1 cellular context compared by ENCODE assay signal in genomic region chr11:2122222-2122906, GRCh38.
TF ChIP-seq lines count a peak whose summit lies in the region.

No MANE protein-coding gene starts in this region.

TF ChIP-seq in HepG2, 621 proteins besides CTCF, POLR2A, EP300 and RAD21 (continued from another document and continues in another):
- TF ChIP-seq, protein P1, sequence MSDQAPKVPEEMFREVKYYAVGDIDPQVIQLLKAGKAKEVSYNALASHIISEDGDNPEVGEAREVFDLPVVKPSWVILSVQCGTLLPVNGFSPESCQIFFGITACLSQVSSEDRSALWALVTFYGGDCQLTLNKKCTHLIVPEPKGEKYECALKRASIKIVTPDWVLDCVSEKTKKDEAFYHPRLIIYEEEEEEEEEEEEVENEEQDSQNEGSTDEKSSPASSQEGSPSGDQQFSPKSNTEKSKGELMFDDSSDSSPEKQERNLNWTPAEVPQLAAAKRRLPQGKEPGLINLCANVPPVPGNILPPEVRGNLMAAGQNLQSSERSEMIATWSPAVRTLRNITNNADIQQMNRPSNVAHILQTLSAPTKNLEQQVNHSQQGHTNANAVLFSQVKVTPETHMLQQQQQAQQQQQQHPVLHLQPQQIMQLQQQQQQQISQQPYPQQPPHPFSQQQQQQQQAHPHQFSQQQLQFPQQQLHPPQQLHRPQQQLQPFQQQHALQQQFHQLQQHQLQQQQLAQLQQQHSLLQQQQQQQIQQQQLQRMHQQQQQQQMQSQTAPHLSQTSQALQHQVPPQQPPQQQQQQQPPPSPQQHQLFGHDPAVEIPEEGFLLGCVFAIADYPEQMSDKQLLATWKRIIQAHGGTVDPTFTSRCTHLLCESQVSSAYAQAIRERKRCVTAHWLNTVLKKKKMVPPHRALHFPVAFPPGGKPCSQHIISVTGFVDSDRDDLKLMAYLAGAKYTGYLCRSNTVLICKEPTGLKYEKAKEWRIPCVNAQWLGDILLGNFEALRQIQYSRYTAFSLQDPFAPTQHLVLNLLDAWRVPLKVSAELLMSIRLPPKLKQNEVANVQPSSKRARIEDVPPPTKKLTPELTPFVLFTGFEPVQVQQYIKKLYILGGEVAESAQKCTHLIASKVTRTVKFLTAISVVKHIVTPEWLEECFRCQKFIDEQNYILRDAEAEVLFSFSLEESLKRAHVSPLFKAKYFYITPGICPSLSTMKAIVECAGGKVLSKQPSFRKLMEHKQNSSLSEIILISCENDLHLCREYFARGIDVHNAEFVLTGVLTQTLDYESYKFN (CRISPR knock-in tag; conservative IDR thresholded peaks at IDR 0.05): peak; percentile 57; the same call in 1 of the 2 replicates
- peak; percentile 8; the same call in 1 of the 2 replicates for TF ChIP-seq KDM5B (CRISPR knock-in tag; IDR thresholded peaks at IDR 0.05; ENCODE audit: borderline replicate concordance)
- TF ChIP-seq FOXA3 (CRISPR knock-in tag; IDR thresholded peaks at IDR 0.05): no peak
- TF ChIP-seq MIER2 (CRISPR knock-in tag; IDR thresholded peaks at IDR 0.05): no peak
- peak; percentile 39; the same call in 1 of the 2 replicates for TF ChIP-seq ZNF362 (CRISPR knock-in tag; IDR thresholded peaks at IDR 0.05; ENCODE audit: borderline replicate concordance)
- no peak for TF ChIP-seq SYNCRIP (IDR thresholded peaks at IDR 0.05; ENCODE audit: insufficient read depth, low read depth, low read length)
- TF ChIP-seq BRCA1 (CRISPR knock-in tag; IDR thresholded peaks at IDR 0.05): no peak
- TF ChIP-seq, protein P2, sequence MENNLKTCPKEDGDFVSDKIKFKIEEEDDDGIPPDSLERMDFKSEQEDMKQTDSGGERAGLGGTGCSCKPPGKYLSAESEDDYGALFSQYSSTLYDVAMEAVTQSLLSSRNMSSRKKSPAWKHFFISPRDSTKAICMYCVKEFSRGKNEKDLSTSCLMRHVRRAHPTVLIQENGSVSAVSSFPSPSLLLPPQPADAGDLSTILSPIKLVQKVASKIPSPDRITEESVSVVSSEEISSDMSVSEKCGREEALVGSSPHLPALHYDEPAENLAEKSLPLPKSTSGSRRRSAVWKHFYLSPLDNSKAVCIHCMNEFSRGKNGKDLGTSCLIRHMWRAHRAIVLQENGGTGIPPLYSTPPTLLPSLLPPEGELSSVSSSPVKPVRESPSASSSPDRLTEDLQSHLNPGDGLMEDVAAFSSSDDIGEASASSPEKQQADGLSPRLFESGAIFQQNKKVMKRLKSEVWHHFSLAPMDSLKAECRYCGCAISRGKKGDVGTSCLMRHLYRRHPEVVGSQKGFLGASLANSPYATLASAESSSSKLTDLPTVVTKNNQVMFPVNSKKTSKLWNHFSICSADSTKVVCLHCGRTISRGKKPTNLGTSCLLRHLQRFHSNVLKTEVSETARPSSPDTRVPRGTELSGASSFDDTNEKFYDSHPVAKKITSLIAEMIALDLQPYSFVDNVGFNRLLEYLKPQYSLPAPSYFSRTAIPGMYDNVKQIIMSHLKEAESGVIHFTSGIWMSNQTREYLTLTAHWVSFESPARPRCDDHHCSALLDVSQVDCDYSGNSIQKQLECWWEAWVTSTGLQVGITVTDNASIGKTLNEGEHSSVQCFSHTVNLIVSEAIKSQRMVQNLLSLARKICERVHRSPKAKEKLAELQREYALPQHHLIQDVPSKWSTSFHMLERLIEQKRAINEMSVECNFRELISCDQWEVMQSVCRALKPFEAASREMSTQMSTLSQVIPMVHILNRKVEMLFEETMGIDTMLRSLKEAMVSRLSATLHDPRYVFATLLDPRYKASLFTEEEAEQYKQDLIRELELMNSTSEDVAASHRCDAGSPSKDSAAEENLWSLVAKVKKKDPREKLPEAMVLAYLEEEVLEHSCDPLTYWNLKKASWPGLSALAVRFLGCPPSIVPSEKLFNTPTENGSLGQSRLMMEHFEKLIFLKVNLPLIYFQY (CRISPR knock-in tag; IDR thresholded peaks at IDR 0.05; ENCODE audit: borderline replicate concordance): peak; percentile 52; the same call in 1 of the 2 replicates
- TF ChIP-seq SETDB1 (CRISPR knock-in tag; IDR thresholded peaks at IDR 0.05; ENCODE audit: borderline replicate concordance): no peak
- peak; percentile 78 for TF ChIP-seq ZNF687 (CRISPR knock-in tag; IDR thresholded peaks at IDR 0.05)
- no peak for TF ChIP-seq FIP1L1 (IDR thresholded peaks at IDR 0.05; ENCODE audit: borderline replicate concordance, insufficient read depth, low read depth, low read length)
- TF ChIP-seq FLYWCH1 (CRISPR knock-in tag; IDR thresholded peaks at IDR 0.05): no peak
- TF ChIP-seq, protein P3, sequence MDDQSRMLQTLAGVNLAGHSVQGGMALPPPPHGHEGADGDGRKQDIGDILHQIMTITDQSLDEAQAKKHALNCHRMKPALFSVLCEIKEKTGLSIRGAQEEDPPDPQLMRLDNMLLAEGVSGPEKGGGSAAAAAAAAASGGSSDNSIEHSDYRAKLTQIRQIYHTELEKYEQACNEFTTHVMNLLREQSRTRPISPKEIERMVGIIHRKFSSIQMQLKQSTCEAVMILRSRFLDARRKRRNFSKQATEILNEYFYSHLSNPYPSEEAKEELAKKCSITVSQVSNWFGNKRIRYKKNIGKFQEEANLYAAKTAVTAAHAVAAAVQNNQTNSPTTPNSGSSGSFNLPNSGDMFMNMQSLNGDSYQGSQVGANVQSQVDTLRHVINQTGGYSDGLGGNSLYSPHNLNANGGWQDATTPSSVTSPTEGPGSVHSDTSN (CRISPR knock-in tag; IDR thresholded peaks at IDR 0.05; ENCODE audit: borderline replicate concordance): no peak
- no peak for TF ChIP-seq ZSCAN22 (CRISPR knock-in tag; IDR thresholded peaks at IDR 0.05)
- TF ChIP-seq IKZF4 (CRISPR knock-in tag; IDR thresholded peaks at IDR 0.05; ENCODE audit: borderline replicate concordance, low read depth, not compliant biosample characterization): peak; percentile 31
- TF ChIP-seq NCOA5 (CRISPR knock-in tag; IDR thresholded peaks at IDR 0.05): no peak
- TF ChIP-seq MBNL3 (CRISPR knock-in tag; conservative IDR thresholded peaks at IDR 0.05): no peak
- TF ChIP-seq BRD4 (CRISPR knock-in tag; IDR thresholded peaks at IDR 0.05): no peak; the same call in 1 of the 2 replicates
- 0 out of 2 replicates have a peak, but pooled peaks have one; percentile 41 for TF ChIP-seq ZMAT3 (CRISPR knock-in tag; conservative IDR thresholded peaks at IDR 0.05)
- no peak for TF ChIP-seq NCOA2 (CRISPR knock-in tag; IDR thresholded peaks at IDR 0.05)
- peak; percentile 30 for TF ChIP-seq XRCC5 (optimal IDR thresholded peaks at IDR 0.05; ENCODE audit: low read length)
- TF ChIP-seq THAP7 (CRISPR knock-in tag; IDR thresholded peaks at IDR 0.05): no peak
- TF ChIP-seq MEIS1 (CRISPR knock-in tag; IDR thresholded peaks at IDR 0.05; ENCODE audit: borderline replicate concordance): no peak
- TF ChIP-seq MIXL1 (CRISPR knock-in tag; IDR thresholded peaks at IDR 0.05): no peak
- no peak for TF ChIP-seq ZBTB33 (CRISPR knock-in tag; IDR thresholded peaks at IDR 0.05)
- no peak for TF ChIP-seq THAP11 (CRISPR knock-in tag; IDR thresholded peaks at IDR 0.05)
- TF ChIP-seq HMGXB3 (CRISPR knock-in tag; IDR thresholded peaks at IDR 0.05; ENCODE audit: borderline replicate concordance): no peak
- TF ChIP-seq PTBP1 (IDR thresholded peaks at IDR 0.05; ENCODE audit: low read depth, low read length, poor library complexity, severe bottlenecking): no peak
- no peak for TF ChIP-seq CSRNP2 (CRISPR knock-in tag; conservative IDR thresholded peaks at IDR 0.05; ENCODE audit: low read depth)
- TF ChIP-seq HMG20B (CRISPR knock-in tag; conservative IDR thresholded peaks at IDR 0.05): no peak
- TF ChIP-seq TEAD2 (CRISPR knock-in tag; IDR thresholded peaks at IDR 0.05): no peak
- TF ChIP-seq MAZ (IDR thresholded peaks at IDR 0.05; ENCODE audit: borderline replicate concordance, low read depth, low read length): no peak
- TF ChIP-seq MAZ (CRISPR knock-in tag; IDR thresholded peaks at IDR 0.05; ENCODE audit: low read depth): 0 out of 2 replicates have a peak, but pooled peaks have one; percentile 45
- no peak for TF ChIP-seq SRSF1 (optimal IDR thresholded peaks at IDR 0.05; ENCODE audit: low read depth, low read length)
- no peak for TF ChIP-seq ZNF816 (CRISPR knock-in tag; IDR thresholded peaks at IDR 0.05; ENCODE audit: borderline replicate concordance)
